21 cellular contexts compared by ENCODE assay signal in the genomic region with DNA sequence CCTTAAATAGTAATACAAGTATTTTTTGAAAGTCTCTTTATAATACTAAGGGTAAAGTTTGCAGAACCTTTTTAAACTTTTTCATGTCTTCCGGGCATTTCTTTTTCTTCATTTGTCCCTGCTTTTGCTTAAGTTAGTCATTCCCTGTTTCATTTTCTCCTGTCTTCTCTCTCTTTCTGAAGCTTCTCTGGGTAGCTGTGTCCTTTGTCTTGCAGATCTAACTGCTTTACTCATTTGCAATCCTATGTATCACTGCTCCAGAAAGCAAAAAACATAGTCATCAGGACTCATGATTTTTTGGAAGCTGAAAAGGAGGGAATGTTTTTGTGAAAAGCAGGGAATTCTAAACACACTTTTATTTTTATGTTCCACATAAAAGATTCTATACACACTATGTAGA.
DNase-seq lines count a peak whose midpoint lies in the region; ATAC-seq and TF ChIP-seq lines count a peak whose summit lies in the region.
"Had no signal": no experiment of that assay in that cellular context is flagged by ENCODE, and none has a peak within 500 bp of the region (broad histone marks: within the 10 kb centered on the region; RNA-seq: fewer than 3 reads in every experiment).

No MANE protein-coding gene starts in this region.

- H3K4me3 Mint-ChIP-seq in neural progenitor cell = no peak overlapping the region
- H3K4me3 Mint-ChIP-seq in activated CD4-positive, alpha-beta T cell treated with anti-CD3 and anti-CD28 coated beads for 36 hours = no peak overlapping the region
- H3K4me3 Mint-ChIP-seq: HFFc6 had no signal

- H3K27me3 Mint-ChIP-seq in neural progenitor cell (ENCODE audit: insufficient read depth, low read depth) = peaks cover 3% of the 10 kb centered on the region
- H3K27me3 Mint-ChIP-seq in activated CD4-positive, alpha-beta T cell treated with anti-CD3 and anti-CD28 coated beads for 36 hours = no peaks in the 10 kb centered on the region

- peak; percentile 9 for DNase-seq in H7
- no peak for DNase-seq in neural progenitor cell (ENCODE audit: low spot score)
- no peak for DNase-seq in NCI-H2196 treated with DMSO at 0.1 percent for 48 hours (lab: John Stamatoyannopoulos, UW; ENCODE audit: unreplicated experiment)
- DNase-seq in activated CD4-positive, alpha-beta T cell treated with anti-CD3 and anti-CD28 coated beads for 36 hours = no peak
- no peak for DNase-seq in NCI-H2171 treated with DMSO at 0.1 percent for 48 hours (lab: John Stamatoyannopoulos, UW)
- DNase-seq: GDM1; HFFc6; KG1; NCI-H1092 treated with DMSO at 0.1 percent for 48 hours; NCI-H1436 treated with DMSO at 0.1 percent for 48 hours; NCI-H1930; NCI-H345; NCI-H524; NCI-H774; NK-92 treated with Interleukin-12 subunit alpha and Interleukin-12 subunit beta, amount 100 ng/mL, for 24 hours; SHP77 treated with DMSO at 0.1 percent for 48 hours had no signal

- H3K4me3 ChIP-seq in H7 (ENCODE audit: insufficient read depth, low read depth, low read length) = no peak overlapping the region
- peak overlapping the region; percentile 42; the same call in 1 of the 2 replicates for H3K4me3 ChIP-seq in iPS-20b (ENCODE audit: low read length)
- H3K4me3 ChIP-seq in neural progenitor cell = no peak overlapping the region
- H3K4me3 ChIP-seq: SK-N-MC had no signal

- H3K27me3 ChIP-seq in H7 (ENCODE audit: control insufficient read depth, insufficient read depth, low read length) (no peaks in the 10 kb centered on the region), iPS-20b (ENCODE audit: insufficient read depth, low read length) (no peaks in the 10 kb centered on the region), neural progenitor cell (no peaks in the 10 kb centered on the region)

- peaks cover 17% of the 10 kb centered on the region for H3K4me1 Mint-ChIP-seq in neural progenitor cell
- H3K4me1 Mint-ChIP-seq in activated CD4-positive, alpha-beta T cell treated with anti-CD3 and anti-CD28 coated beads for 36 hours = no peaks in the 10 kb centered on the region

- H2AFZ ChIP-seq in neural progenitor cell (replicated peaks) = peak overlapping the region; percentile 29

- H3F3A ChIP-seq in neural progenitor cell (ENCODE audit: low read depth) = no peaks in the 10 kb centered on the region

- CTCF ChIA-PET in activated CD4-positive, alpha-beta T cell treated with anti-CD3 and anti-CD28 coated beads for 36 hours (lab: Charles Lee) = interaction anchor here (1.1 kb wide), 1 partner anchor 9 kb away, joined by 3 read pairs; no protein-coding TSS in a partner anchor

- H3K36me3 ChIP-seq in H7 (replicated peaks; ENCODE audit: control insufficient read depth, insufficient read depth, low read length) (no peaks in the 10 kb centered on the region), iPS-20b (ENCODE audit: insufficient read depth, low read depth, low read length) (no peaks in the 10 kb centered on the region), neural progenitor cell (no peaks in the 10 kb centered on the region)

- H3K79me2 ChIP-seq in neural progenitor cell (ENCODE audit: low read depth) = no peaks in the 10 kb centered on the region

- H3K4me1 ChIP-seq in iPS-20b (ENCODE audit: insufficient read depth, low read length) = peaks cover 29% of the 10 kb centered on the region
- peaks cover 31% of the 10 kb centered on the region for H3K4me1 ChIP-seq in neural progenitor cell

- H3K36me3 Mint-ChIP-seq in neural progenitor cell = no peaks in the 10 kb centered on the region
- H3K36me3 Mint-ChIP-seq in activated CD4-positive, alpha-beta T cell treated with anti-CD3 and anti-CD28 coated beads for 36 hours (ENCODE audit: low read depth) = no peaks in the 10 kb centered on the region

- intact Hi-C loops in activated CD4-positive, alpha-beta T cell treated with anti-CD3 and anti-CD28 coated beads for 36 hours (cut with DNase I, micrococcal nuclease) = no loop called here

- no peak for ATAC-seq in activated CD4-positive, alpha-beta T cell treated with anti-CD3 and anti-CD28 coated beads for 36 hours

- H3K9ac ChIP-seq in iPS-20b (ENCODE audit: low read depth, low read length) (peak overlapping the region; percentile 61; the same call in 1 of the 2 replicates), neural progenitor cell (no peak overlapping the region)

- H3K9me3 Mint-ChIP-seq in neural progenitor cell = no peaks in the 10 kb centered on the region
- H3K9me3 Mint-ChIP-seq in activated CD4-positive, alpha-beta T cell treated with anti-CD3 and anti-CD28 coated beads for 36 hours (ENCODE audit: low read depth) = peaks cover 2% of the 10 kb centered on the region

- no peaks in the 10 kb centered on the region for H4K20me1 ChIP-seq in neural progenitor cell (ENCODE audit: low read depth)

- no peak overlapping the region for H3K27ac Mint-ChIP-seq in neural progenitor cell
- no peak overlapping the region for H3K27ac Mint-ChIP-seq in activated CD4-positive, alpha-beta T cell treated with anti-CD3 and anti-CD28 coated beads for 36 hours
- H3K27ac Mint-ChIP-seq: HFFc6 had no signal

- H3K9me3 ChIP-seq in iPS-20b (ENCODE audit: insufficient read depth, low read depth, low read length) (no peaks in the 10 kb centered on the region), neural progenitor cell (ENCODE audit: low read depth) (no peaks in the 10 kb centered on the region)

- no peak overlapping the region for H3K4me2 ChIP-seq in neural progenitor cell

- H3K27ac ChIP-seq in angular gyrus (ENCODE audit: low read depth, low read length) (peak overlapping the region; percentile 10), iPS-20b (ENCODE audit: low read length) (peak overlapping the region; percentile 81), neural progenitor cell (no peak overlapping the region)
- H3K27ac ChIP-seq: C4-2B, RWPE1, SK-N-MC had no signal

- POLR2A ChIA-PET in activated CD4-positive, alpha-beta T cell treated with anti-CD3 and anti-CD28 coated beads for 36 hours (lab: Charles Lee) = no interaction called here

- no peak for TF ChIP-seq CTCF in neural progenitor cell (IDR thresholded peaks at IDR 0.05)
